ENCODE assay signal across 17 cellular contexts in the genomic region with DNA sequence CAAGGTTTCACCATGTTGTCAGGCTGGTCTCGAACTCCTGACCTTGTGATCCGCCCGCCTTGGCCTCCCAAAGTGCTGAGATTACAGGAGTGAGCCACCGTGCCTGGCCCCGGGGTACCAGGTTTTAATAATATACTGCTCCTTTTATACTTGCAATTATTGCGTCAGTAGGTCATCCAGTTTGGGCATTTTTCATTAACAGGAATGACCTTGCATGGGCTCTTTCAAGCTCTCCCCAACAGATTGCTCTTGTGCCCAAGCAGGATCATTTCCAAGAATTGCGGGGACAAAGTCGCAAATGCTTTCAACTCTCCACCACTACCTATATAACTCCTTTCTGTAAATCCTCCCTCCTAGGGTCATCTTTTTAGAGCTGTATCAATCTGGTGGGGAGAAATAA. TPM values are rescaled to one million over a fixed set of nuclear protein-coding genes. Genes with fewer than 3 reads are reported as not detected.
DNase-seq lines count a peak whose midpoint lies in the region; ATAC-seq, FAIRE-seq and TF ChIP-seq lines count a peak whose summit lies in the region.
"Had no signal": no experiment of that assay in that cellular context is flagged by ENCODE, and none has a peak within 500 bp of the region (broad histone marks: within the 10 kb centered on the region; RNA-seq: fewer than 3 reads in every experiment).

No MANE protein-coding gene starts in this region.

- H3K9ac ChIP-seq in liver (ENCODE audit: low read depth in 1 of 2, low read length in 2 of 2) (peak overlapping the region in 1 of 2 donors; percentile 76), HepG2 (ENCODE audit: insufficient read depth, low read depth, low read length) (no peak overlapping the region)
- H3K9ac ChIP-seq: BLaER1 treated with 17β-estradiol and CSF1 and Interleukin-3, amounts not matched to agents 10 nM and 100 nM had no signal

- H3K4me3 Mint-ChIP-seq in activated T-helper 17 cell treated with anti-CD3 and anti-CD28 coated beads, Interleukin-2, amount 50 U/mL, for 72 hours = no peak overlapping the region
- H3K4me3 Mint-ChIP-seq in endothelial cell (ENCODE audit: unreplicated experiment) = no peak overlapping the region
- H3K4me3 Mint-ChIP-seq: B cell, H9 had no signal

- H3K27me3 Mint-ChIP-seq in activated T-helper 17 cell treated with anti-CD3 and anti-CD28 coated beads, Interleukin-2, amount 50 U/mL, for 72 hours = no peaks in the 10 kb centered on the region
- no peaks in the 10 kb centered on the region for H3K27me3 Mint-ChIP-seq in endothelial cell (ENCODE audit: unreplicated experiment)
- H3K27me3 Mint-ChIP-seq: B cell, IgD-negative memory B cell had no signal

- FAIRE-seq in HepG2 (lab: Jason Lieb, UNC) = no peak
- FAIRE-seq: D721Med, G401.6, GM12891, GM19239, H1, HTR-8/SVneo had no signal

- no peak overlapping the region for H2AFZ ChIP-seq in HepG2 (ENCODE audit: low read length)

- peaks cover 94% of the 10 kb centered on the region for H3K36me3 Mint-ChIP-seq in activated T-helper 17 cell treated with anti-CD3 and anti-CD28 coated beads, Interleukin-2, amount 50 U/mL, for 72 hours (ENCODE audit: low read depth)
- peaks cover 27% of the 10 kb centered on the region for H3K36me3 Mint-ChIP-seq in endothelial cell (ENCODE audit: low read depth, unreplicated experiment)

- peaks cover 6% of the 10 kb centered on the region for H3K4me1 Mint-ChIP-seq in activated T-helper 17 cell treated with anti-CD3 and anti-CD28 coated beads, Interleukin-2, amount 50 U/mL, for 72 hours
- H3K4me1 Mint-ChIP-seq in endothelial cell (ENCODE audit: unreplicated experiment) = peaks cover 7% of the 10 kb centered on the region
- H3K4me1 Mint-ChIP-seq: H9 had no signal

- peak overlapping the region; percentile 68 to 89 for H3K27ac ChIP-seq in liver (ENCODE audit: low read depth in 1 of 2, low read length in 2 of 2)
- H3K27ac ChIP-seq in HepG2 (ENCODE audit: extremely low read length, insufficient read depth, low read length) = no peak overlapping the region
- H3K27ac ChIP-seq in right lobe of liver = peak overlapping the region; percentile 67 to 90 (median 89)
- H3K27ac ChIP-seq: BLaER1 treated with 17β-estradiol and CSF1 and Interleukin-3, amounts not matched to agents 10 nM and 100 nM had no signal

- in situ Hi-C loops in HepG2 (cut with HindIII; ENCODE audit: extremely low pct_ligation_motif_present, low pct_unique_long_range_greater_than_20kb) = no loop called here

- no peaks in the 10 kb centered on the region for H3K9me3 Mint-ChIP-seq in activated T-helper 17 cell treated with anti-CD3 and anti-CD28 coated beads, Interleukin-2, amount 50 U/mL, for 72 hours
- no peaks in the 10 kb centered on the region for H3K9me3 Mint-ChIP-seq in endothelial cell (ENCODE audit: unreplicated experiment)
- H3K9me3 Mint-ChIP-seq: H9, IgD-negative memory B cell had no signal

- POLR2A ChIA-PET in HepG2 (lab: Yijun Ruan, JAX) = no interaction called here

- no peak for TF ChIP-seq RAD21 in liver (IDR thresholded peaks at IDR 0.05)
- no peak for TF ChIP-seq RAD21 in HepG2 (CRISPR knock-in tag; IDR thresholded peaks at IDR 0.05)

- whole genome bisulfite sequencing in liver = 35% methylated on average over 8 of the region's 8 CpGs
- 96% methylated on average over 8 of the region's 8 CpGs for WGBS in HepG2 (ENCODE audit: low lambda C conversion rate)
- WGBS in right lobe of liver (ENCODE audit: insufficient coverage, low coverage, low lambda C conversion rate, missing lambda C conversion rate) = 25% methylated on average over 8 of the region's 8 CpGs

- no peak for TF ChIP-seq EP300 in HepG2 (IDR thresholded peaks at IDR 0.05; ENCODE audit: low read depth in 2 of 2, low read length in 2 of 2)
- TF ChIP-seq EP300 in HepG2 (CRISPR knock-in tag; IDR thresholded peaks at IDR 0.05; ENCODE audit: borderline replicate concordance) = no peak

- intact Hi-C loops in HepG2 (cut with micrococcal nuclease; ENCODE audit: unreplicated experiment) (no loop called here), right lobe of liver (cut with DNase I) (no loop called here)

- H3K36me3 ChIP-seq in liver (ENCODE audit: control insufficient read depth in 4 of 4, insufficient read depth in 3 of 4, low read depth in 1 of 4, low read length in 3 of 4) = peaks cover 1 to 13% (median 9%) of the 10 kb centered on the region in 4 donors
- H3K36me3 ChIP-seq in HepG2 (replicated peaks in 1 of 2; ENCODE audit: control insufficient read depth in 1 of 2, insufficient read depth in 2 of 2, low read length in 2 of 2) = peaks cover 15 to 45% of the 10 kb centered on the region in 2 experiments
- H3K36me3 ChIP-seq in right lobe of liver = peaks cover 0 to 17% (median 2%) of the 10 kb centered on the region in 4 donors

- ATAC-seq in HepG2 (no peak), right lobe of liver (peak; percentile 72 to 88 (median 80)), HG03521 (IDR thresholded peaks at IDR 0.05; ENCODE audit: unreplicated experiment) (no peak)
- no peak for ATAC-seq in activated T-helper 17 cell treated with anti-CD3 and anti-CD28 coated beads, Interleukin-2, amount 50 U/mL, for 72 hours (replicated peaks)

- no peaks in the 10 kb centered on the region for H4K20me1 ChIP-seq in HepG2 (ENCODE audit: insufficient read depth, low read length)

- no peak overlapping the region for H3K4me2 ChIP-seq in HepG2 (ENCODE audit: low read depth, low read length)
- H3K4me2 ChIP-seq: BLaER1 treated with 17β-estradiol and CSF1 and Interleukin-3, amounts not matched to agents 10 nM and 100 nM had no signal

- TF ChIP-seq CTCF in liver (IDR thresholded peaks at IDR 0.05; ENCODE audit: low read depth, low read length, missing input control) (no peak), HepG2 (CRISPR knock-in tag; IDR thresholded peaks at IDR 0.05) (no peak), right lobe of liver (IDR thresholded peaks at IDR 0.05) (no peak), endothelial cell (IDR thresholded peaks at IDR 0.05; ENCODE audit: unreplicated experiment) (no peak)

- CTCF ChIA-PET in HepG2 (lab: Yijun Ruan, JAX; ENCODE audit: low intra/inter-chr PET ratio, low total read pairs) = no interaction called here

- H3K27me3 ChIP-seq in liver (ENCODE audit: control insufficient read depth in 4 of 4, insufficient read depth in 4 of 4, low read length in 3 of 4) (no peaks in the 10 kb centered on the region), HepG2 (ENCODE audit: control insufficient read depth in 1 of 2, insufficient read depth in 2 of 2, low read length in 2 of 2) (no peaks in the 10 kb centered on the region), right lobe of liver (no peaks in the 10 kb centered on the region)
- H3K27me3 ChIP-seq: BLaER1 treated with 17β-estradiol and CSF1 and Interleukin-3, amounts not matched to agents 10 nM and 100 nM had no signal

- TF ChIP-seq POLR2A in HepG2 (IDR thresholded peaks at IDR 0.05; ENCODE audit: insufficient read depth in 1 of 2, low read depth in 2 of 2, low read length in 2 of 2) = no peak
- no peak for TF ChIP-seq POLR2A in right lobe of liver (IDR thresholded peaks at IDR 0.05)

- no peaks in the 10 kb centered on the region for H3K79me2 ChIP-seq in HepG2 (ENCODE audit: insufficient read depth, low read length)

- H3K27ac Mint-ChIP-seq in activated T-helper 17 cell treated with anti-CD3 and anti-CD28 coated beads, Interleukin-2, amount 50 U/mL, for 72 hours = peak overlapping the region; percentile 48
- H3K27ac Mint-ChIP-seq in endothelial cell (ENCODE audit: unreplicated experiment) = no peak overlapping the region
- H3K27ac Mint-ChIP-seq: B cell, IgD-negative memory B cell had no signal

- BruUV-seq in HepG2 (replicated peaks; lab: Mats Ljungman, UMichigan) = no TSS peak

- DNase-seq in HepG2 (ENCODE audit: low spot score) (no peak), right lobe of liver (peak in 1 of 3 donors; percentile 80), endothelial cell (ENCODE audit: low spot score) (no peak)
- DNase-seq: Caco-2, H9 had no signal

- H3K4me3 ChIP-seq in liver (ENCODE audit: low read depth in 1 of 3, low read length in 3 of 3) (peak overlapping the region in 1 of 3 donors; percentile 11), HepG2 (replicated peaks in 1 of 3; ENCODE audit: insufficient read depth in 1 of 3, low read depth in 2 of 3, low read length in 3 of 3) (no peak overlapping the region), right lobe of liver (peak overlapping the region in 2 of 3 donors; percentile 9 to 10)
- H3K4me3 ChIP-seq: BLaER1 treated with 17β-estradiol and CSF1 and Interleukin-3, amounts not matched to agents 10 nM and 100 nM had no signal

- H3K9me3 ChIP-seq in liver (ENCODE audit: control insufficient read depth in 4 of 4, low read length in 3 of 4) (no peaks in the 10 kb centered on the region), HepG2 (ENCODE audit: low read length) (no peaks in the 10 kb centered on the region), right lobe of liver (no peaks in the 10 kb centered on the region)
- H3K9me3 ChIP-seq: BLaER1 treated with 17β-estradiol and CSF1 and Interleukin-3, amounts not matched to agents 10 nM and 100 nM; Caco-2 had no signal

- H3K4me1 ChIP-seq in liver (ENCODE audit: control insufficient read depth in 4 of 4, insufficient read depth in 4 of 4, low read length in 3 of 4) = peaks cover 6 to 25% (median 20%) of the 10 kb centered on the region in 4 donors
- H3K4me1 ChIP-seq in HepG2 (ENCODE audit: insufficient read depth, low read length) = peaks cover 15% of the 10 kb centered on the region
- peaks cover 0 to 31% (median 16%) of the 10 kb centered on the region in 4 donors for H3K4me1 ChIP-seq in right lobe of liver
- H3K4me1 ChIP-seq: Caco-2 had no signal

RNA-seq across cellular contexts. Expression of a gene that starts 23.8 kb away (rescaled TPM):
- total RNA-seq in liver = 10 to 100 TPM; 13.3 to 21.8 TPM
- 10 to 100 TPM in 1 of 2 donors, 1 to 10 TPM in 1; 9.3 to 11.2 TPM for polyA plus RNA-seq in liver
- 20.7 and 25.5 TPM in 2 replicates for total RNA-seq in HepG2 (2016; rRNA removed; fragmentation: Illumina TruSeq; extraction: Trizol)
- 3.6 and 4.8 TPM in 2 replicates for total RNA-seq in HepG2 (2016; cell fraction: cytosol; rRNA removed; fragmentation: Illumina TruSeq; extraction: Trizol; ENCODE audit: low read depth)
- total RNA-seq in HepG2 (2016; cell fraction: insoluble cytoplasmic fraction; rRNA removed; fragmentation: Illumina TruSeq; extraction: Trizol) = 20.5 and 24.3 TPM in 2 replicates
- total RNA-seq in HepG2 (2016; cell fraction: membrane; rRNA removed; fragmentation: Illumina TruSeq; extraction: Trizol) = 8.8 and 9.2 TPM in 2 replicates
- total RNA-seq in HepG2 (2016; cell fraction: nucleus; rRNA removed; fragmentation: Illumina TruSeq; extraction: Trizol) = 16.9 and 18.3 TPM in 2 replicates
- 10.3 and 10.7 TPM in 2 replicates for polyA plus RNA-seq in HepG2 (2011; rRNA removed)
- 5.2 and 7.9 TPM in 2 replicates for polyA plus RNA-seq in HepG2 (2011; cell fraction: cytosol; rRNA removed)
- 17.4 and 18.6 TPM in 2 replicates for polyA plus RNA-seq in HepG2 (2011; cell fraction: nucleus; rRNA removed)
- polyA plus RNA-seq in HepG2 (2012) = 14.4 and 14.8 TPM in 2 replicates
- polyA plus RNA-seq in HepG2 (2016; cell fraction: cytosol; fragmentation: Illumina TruSeq; extraction: Trizol; ENCODE audit: low read depth) = 1.2 and 1.3 TPM in 2 replicates
- polyA plus RNA-seq in HepG2 (2016; cell fraction: insoluble cytoplasmic fraction; fragmentation: Illumina TruSeq; extraction: Trizol; ENCODE audit: low read depth) = 21.9 and 22.8 TPM in 2 replicates
- 4.0 and 4.3 TPM in 2 replicates for polyA plus RNA-seq in HepG2 (2016; cell fraction: membrane; fragmentation: Illumina TruSeq; extraction: Trizol; ENCODE audit: low read depth)
- polyA plus RNA-seq in HepG2 (2016; cell fraction: nucleus; fragmentation: Illumina TruSeq; extraction: Trizol; ENCODE audit: insufficient read depth, low read depth) = 34.7 and 34.8 TPM in 2 replicates
- 3.9 and 12.3 TPM in 2 replicates for polyA minus RNA-seq in HepG2 (2011; rRNA and poly(A)+ RNA removed; ENCODE audit: low replicate concordance)
- 5.2 and 7.1 TPM in 2 replicates for polyA minus RNA-seq in HepG2 (2011; cell fraction: cytosol; rRNA and poly(A)+ RNA removed)
- polyA minus RNA-seq in HepG2 (2011; cell fraction: nucleus; rRNA and poly(A)+ RNA removed) = 11.6 and 14.5 TPM in 2 replicates
- 10 to 100 TPM; 24.4 to 34.3 TPM for total RNA-seq in activated T-helper 17 cell treated with anti-CD3 and anti-CD28 coated beads, Interleukin-2, amount 50 U/mL, for 72 hours
- total RNA-seq in right lobe of liver = 10 to 100 TPM; 12.5 to 19.2 (median 16.1) TPM
- total RNA-seq in endothelial cell (ENCODE audit: unreplicated experiment) = 41.4 TPM

Comparison
In these comparisons a context has a peak if more than half of its experiments do, and no peak if none do; other contexts are left out.
1. H3K4me3 ChIP-seq: peak in right lobe of liver (2 of 3); none in HepG2 (0 of 3).
2. ATAC-seq: peak in right lobe of liver (4 of 4); none in HepG2 (single experiment), activated T-helper 17 cell treated with anti-CD3 and anti-CD28 coated beads, Interleukin-2, amount 50 U/mL, for 72 hours (single experiment) and HG03521 (single experiment).